18 cellular contexts compared by ENCODE assay signal in genomic region chr6:122641818-122642217, GRCh38. TPM values are rescaled to one million over a fixed set of nuclear protein-coding genes. Genes with fewer than 3 reads are reported as not detected.
DNase-seq lines count a peak whose midpoint lies in the region; ATAC-seq, FAIRE-seq and TF ChIP-seq lines count a peak whose summit lies in the region.
"Had no signal": no experiment of that assay in that cellular context is flagged by ENCODE, and none has a peak within 500 bp of the region (broad histone marks: within the 10 kb centered on the region; RNA-seq: fewer than 3 reads in every experiment).

No MANE protein-coding gene starts in this region.

- H3K4me1 ChIP-seq in pancreas = peaks cover 0 to 3% (median 0%) of the 10 kb centered on the region in 3 donors
- H3K4me1 ChIP-seq: A549 had no signal

- TF ChIP-seq CTCF in WERI-Rb-1 (IDR thresholded peaks at IDR 0.05; ENCODE audit: low read depth, low read length) = no peak
- TF ChIP-seq CTCF in pancreas (IDR thresholded peaks at IDR 0.05) = no peak
- no peak for TF ChIP-seq CTCF in activated CD8-positive, alpha-beta T cell treated with anti-CD3 and anti-CD28 coated beads for 36 hours (IDR thresholded peaks at IDR 0.05)

- peaks cover 3% of the 10 kb centered on the region for H3K27me3 Mint-ChIP-seq in activated CD8-positive, alpha-beta T cell treated with anti-CD3 and anti-CD28 coated beads for 36 hours
- H3K27me3 Mint-ChIP-seq in stimulated activated memory B cell treated with anti-CD40 and anti-IgM and Interleukin-4, amounts not matched to agents 10 μg/mL and 1 μg/mL and 100 μg/mL, for 72 hours = no peaks in the 10 kb centered on the region
- H3K27me3 Mint-ChIP-seq: CD4-positive, alpha-beta memory T cell had no signal

- intact Hi-C loops in pancreas (cut with DNase I) = no loop called here
- intact Hi-C loops in activated CD8-positive, alpha-beta T cell treated with anti-CD3 and anti-CD28 coated beads for 36 hours (cut with micrococcal nuclease) = no loop called here

- no peaks in the 10 kb centered on the region for H3K27me3 ChIP-seq in WERI-Rb-1 (ENCODE audit: insufficient read depth, low read depth, severe bottlenecking)
- no peaks in the 10 kb centered on the region for H3K27me3 ChIP-seq in pancreas

- H3K9me3 ChIP-seq in WERI-Rb-1 (ENCODE audit: severe bottlenecking) = no peaks in the 10 kb centered on the region
- H3K9me3 ChIP-seq in pancreas = no peaks in the 10 kb centered on the region
- H3K9me3 ChIP-seq: A549 had no signal

- FAIRE-seq in pancreas (lab: Jason Lieb, UNC) = no peak
- FAIRE-seq: G401.6 had no signal

- H3K36me3 ChIP-seq in WERI-Rb-1 (peaks cover 12% of the 10 kb centered on the region), pancreas (no peaks in the 10 kb centered on the region)

- WGBS in pancreas, 2 donors = 38 to 46% methylated on average over 4 of the region's 4 CpGs

- ATAC-seq in pancreas = peak; percentile 51 to 68 (median 60)
- ATAC-seq in activated CD8-positive, alpha-beta T cell treated with anti-CD3 and anti-CD28 coated beads for 36 hours = no peak
- ATAC-seq in stimulated activated memory B cell treated with anti-CD40 and anti-IgM and Interleukin-4, amounts not matched to agents 10 μg/mL and 1 μg/mL and 100 μg/mL, for 72 hours = no peak
- ATAC-seq: A549 had no signal

- CTCF ChIA-PET in activated CD8-positive, alpha-beta T cell treated with anti-CD3 and anti-CD28 coated beads for 36 hours (lab: Charles Lee) = no interaction called here

- H3K36me3 Mint-ChIP-seq in activated CD8-positive, alpha-beta T cell treated with anti-CD3 and anti-CD28 coated beads for 36 hours (ENCODE audit: low read depth) = no peaks in the 10 kb centered on the region
- H3K36me3 Mint-ChIP-seq in stimulated activated memory B cell treated with anti-CD40 and anti-IgM and Interleukin-4, amounts not matched to agents 10 μg/mL and 1 μg/mL and 100 μg/mL, for 72 hours = no peaks in the 10 kb centered on the region
- H3K36me3 Mint-ChIP-seq: CD4-positive, alpha-beta memory T cell had no signal

- peak overlapping the region; percentile 82 for H3K27ac ChIP-seq in WERI-Rb-1
- peak overlapping the region; percentile 40 for H3K27ac ChIP-seq in epithelial cell of prostate
- H3K27ac ChIP-seq in pancreas = no peak overlapping the region
- H3K27ac ChIP-seq: A549 had no signal

- H3K4me1 Mint-ChIP-seq in activated CD8-positive, alpha-beta T cell treated with anti-CD3 and anti-CD28 coated beads for 36 hours (ENCODE audit: low read depth) = no peaks in the 10 kb centered on the region
- peaks cover 5% of the 10 kb centered on the region for H3K4me1 Mint-ChIP-seq in stimulated activated memory B cell treated with anti-CD40 and anti-IgM and Interleukin-4, amounts not matched to agents 10 μg/mL and 1 μg/mL and 100 μg/mL, for 72 hours
- H3K4me1 Mint-ChIP-seq: CD4-positive, alpha-beta memory T cell had no signal

- POLR2A ChIA-PET in activated CD8-positive, alpha-beta T cell treated with anti-CD3 and anti-CD28 coated beads for 36 hours (lab: Charles Lee) = no interaction called here

- H3K4me3 Mint-ChIP-seq in activated CD8-positive, alpha-beta T cell treated with anti-CD3 and anti-CD28 coated beads for 36 hours = no peak overlapping the region
- no peak overlapping the region for H3K4me3 Mint-ChIP-seq in stimulated activated memory B cell treated with anti-CD40 and anti-IgM and Interleukin-4, amounts not matched to agents 10 μg/mL and 1 μg/mL and 100 μg/mL, for 72 hours
- H3K4me3 Mint-ChIP-seq: CD4-positive, alpha-beta memory T cell had no signal

- no peak overlapping the region for H3K27ac Mint-ChIP-seq in activated CD8-positive, alpha-beta T cell treated with anti-CD3 and anti-CD28 coated beads for 36 hours
- no peak overlapping the region for H3K27ac Mint-ChIP-seq in stimulated activated memory B cell treated with anti-CD40 and anti-IgM and Interleukin-4, amounts not matched to agents 10 μg/mL and 1 μg/mL and 100 μg/mL, for 72 hours
- H3K27ac Mint-ChIP-seq: CD4-positive, alpha-beta memory T cell had no signal

- DNase-seq in WERI-Rb-1 (no peak), epithelial cell of prostate (ENCODE audit: low read depth, low spot score) (no peak), pancreas (peak in 2 of 6 donors; percentile 21 to 36), DMS53 treated with DMSO at 0.1 percent for 48 hours (lab: John Stamatoyannopoulos, UW; ENCODE audit: unreplicated experiment) (no peak)
- no peak for DNase-seq in activated CD8-positive, alpha-beta T cell treated with anti-CD3 and anti-CD28 coated beads for 36 hours
- DNase-seq: 8988T; C1 segment of cervical spinal cord; Calu3; CD4-positive, alpha-beta memory T cell; COR-L47; DMS53; DND-41; H7; HCEC 1CT had no signal

- H3K9me3 Mint-ChIP-seq in activated CD8-positive, alpha-beta T cell treated with anti-CD3 and anti-CD28 coated beads for 36 hours = no peaks in the 10 kb centered on the region
- H3K9me3 Mint-ChIP-seq in stimulated activated memory B cell treated with anti-CD40 and anti-IgM and Interleukin-4, amounts not matched to agents 10 μg/mL and 1 μg/mL and 100 μg/mL, for 72 hours = no peaks in the 10 kb centered on the region
- H3K9me3 Mint-ChIP-seq: CD4-positive, alpha-beta memory T cell had no signal

- H3K4me3 ChIP-seq in WERI-Rb-1 (ENCODE audit: low read depth, low read length) = no peak overlapping the region
- no peak overlapping the region for H3K4me3 ChIP-seq in pancreas
- H3K4me3 ChIP-seq: A549 had no signal

RNA-seq across cellular contexts. Expression of gene PKIB, which starts 31.6 kb away (rescaled TPM):
- total RNA-seq in pancreas = 1 to 10 TPM; 1.2 to 7.3 (median 4.5) TPM
- 10 to 100 TPM in 1 of 2 donors, 1 to 10 TPM in 1; 5.2 to 21.1 TPM for polyA plus RNA-seq in pancreas
- total RNA-seq in activated CD8-positive, alpha-beta T cell treated with anti-CD3 and anti-CD28 coated beads for 36 hours = under 1 TPM; 0.69 to 0.90 TPM
- polyA plus RNA-seq: BJ had no signal

Comparison
In these comparisons a context has a peak if more than half of its experiments do, and no peak if none do; other contexts are left out.
1. H3K27ac ChIP-seq: peak in WERI-Rb-1 (single experiment) and epithelial cell of prostate (single experiment); none in pancreas (0 of 4).
2. ATAC-seq: peak in pancreas (4 of 4); none in activated CD8-positive, alpha-beta T cell treated with anti-CD3 and anti-CD28 coated beads for 36 hours (single experiment) and stimulated activated memory B cell treated with anti-CD40 and anti-IgM and Interleukin-4, amounts not matched to agents 10 μg/mL and 1 μg/mL and 100 μg/mL, for 72 hours (single experiment).